In genomic region chr12:57126561-57126960, GRCh38 we compare ENCODE assay signal across 10 cellular contexts. TPM values are rescaled to one million over a fixed set of nuclear protein-coding genes. Genes with fewer than 3 reads are reported as not detected.
DNase-seq lines count a peak whose midpoint lies in the region; ATAC-seq, FAIRE-seq and TF ChIP-seq lines count a peak whose summit lies in the region.
"Had no signal": no experiment of that assay in that cellular context is flagged by ENCODE, and none has a peak within 500 bp of the region (broad histone marks: within the 10 kb centered on the region; RNA-seq: fewer than 3 reads in every experiment).

No MANE protein-coding gene starts in this region.

- no peaks in the 10 kb centered on the region for H3K9me3 ChIP-seq in WERI-Rb-1 (ENCODE audit: severe bottlenecking)
- H3K9me3 ChIP-seq in keratinocyte (ENCODE audit: control insufficient read depth, low read depth, low read length) = no peaks in the 10 kb centered on the region
- H3K9me3 ChIP-seq in stomach = no peaks in the 10 kb centered on the region

- H3K9me1 ChIP-seq in keratinocyte (ENCODE audit: control insufficient read depth, extremely low read depth, insufficient read depth, low read length) = no peaks in the 10 kb centered on the region

- H3K27me3 ChIP-seq in WERI-Rb-1 (ENCODE audit: insufficient read depth, low read depth, severe bottlenecking) (no peaks in the 10 kb centered on the region), keratinocyte (ENCODE audit: control insufficient read depth, extremely low read depth, insufficient read depth, low read length) (no peaks in the 10 kb centered on the region), stomach (peaks cover 0 to 13% (median 0%) of the 10 kb centered on the region in 3 donors)

- no peaks in the 10 kb centered on the region for H3K79me2 ChIP-seq in keratinocyte (ENCODE audit: control insufficient read depth, insufficient read depth, low read length)

- TF ChIP-seq POLR2A in stomach (IDR thresholded peaks at IDR 0.05) = no peak

- no peak overlapping the region for H3K9ac ChIP-seq in keratinocyte (ENCODE audit: control insufficient read depth, extremely low read depth, insufficient read depth, low read length)

- H3K4me3 ChIP-seq in WERI-Rb-1 (ENCODE audit: low read depth, low read length) (peak overlapping the region; percentile 66), keratinocyte (ENCODE audit: control insufficient read depth in 2 of 3, extremely low read depth in 1 of 3, insufficient read depth in 2 of 3, low read depth in 1 of 3, low read length in 3 of 3) (no peak overlapping the region), stomach (peak overlapping the region in 1 of 4 donors; percentile 80)

- H3K27ac ChIP-seq in WERI-Rb-1 = no peak overlapping the region
- H3K27ac ChIP-seq in keratinocyte (ENCODE audit: control insufficient read depth, insufficient read depth, low read length) = no peak overlapping the region
- H3K27ac ChIP-seq in stomach = peak overlapping the region in 4 of 5 donors; percentile 94 to 98 (median 96)

- H2AFZ ChIP-seq in keratinocyte (ENCODE audit: control insufficient read depth, low read length) = no peak overlapping the region

- H4K20me1 ChIP-seq in keratinocyte (ENCODE audit: control insufficient read depth, extremely low read depth, insufficient read depth, low read length) = no peaks in the 10 kb centered on the region

- ATAC-seq in GM18870 (IDR thresholded peaks at IDR 0.05; ENCODE audit: unreplicated experiment) = no peak
- ATAC-seq in HG03378 (IDR thresholded peaks at IDR 0.05; ENCODE audit: unreplicated experiment) = no peak

- no peaks in the 10 kb centered on the region for H3K36me3 ChIP-seq in WERI-Rb-1
- H3K36me3 ChIP-seq in keratinocyte (ENCODE audit: control insufficient read depth in 2 of 2, extremely low read depth in 1 of 2, insufficient read depth in 2 of 2, low read length in 2 of 2) = no peaks in the 10 kb centered on the region
- H3K36me3 ChIP-seq in stomach = no peaks in the 10 kb centered on the region

- WGBS in stomach, 5 donors = 52 to 57% (median 55%) methylated on average over 7 of the region's 7 CpGs

- dilution Hi-C loops in keratinocyte (cut with MboI; ENCODE audit: extremely low pct_ligation_motif_present, low sequenced_read_pairs) = no loop called here

- DNase-seq in NCI-H82 (lab: John Stamatoyannopoulos, UW) (peak; percentile 53), NCI-H82 treated with DMSO at 0.1 percent for 48 hours (lab: John Stamatoyannopoulos, UW; ENCODE audit: unreplicated experiment) (no peak), WERI-Rb-1 (no peak), keratinocyte (ENCODE audit: low read depth, low spot score) (no peak), stomach (no peak), HT-29 (ENCODE audit: low spot score) (no peak)

- H3K4me2 ChIP-seq in keratinocyte (ENCODE audit: control insufficient read depth, extremely low read depth, insufficient read depth, low read depth, low read length) = peak overlapping the region; percentile 93

- no peak for FAIRE-seq in keratinocyte (lab: Jason Lieb, UNC)

- intact Hi-C loops in stomach (cut with DNase I; ENCODE audit: low total_unique reads) = no loop called here

- H3K4me1 ChIP-seq in keratinocyte (ENCODE audit: control insufficient read depth, extremely low read depth, insufficient read depth, low read length) (peaks cover 16% of the 10 kb centered on the region), stomach (peaks cover 16 to 39% (median 28%) of the 10 kb centered on the region in 4 donors)

- no peak for TF ChIP-seq EP300 in stomach (IDR thresholded peaks at IDR 0.05)

- no peak for TF ChIP-seq CTCF in WERI-Rb-1 (IDR thresholded peaks at IDR 0.05; ENCODE audit: low read depth, low read length)
- TF ChIP-seq CTCF in keratinocyte (optimal IDR thresholded peaks at IDR 0.05 in 1 of 3, IDR thresholded peaks at IDR 0.05 in 1 of 3, conservative IDR thresholded peaks at IDR 0.05 in 1 of 3; ENCODE audit: extremely low read depth in 1 of 3, insufficient read depth in 2 of 3, low read length in 3 of 3) = no peak
- TF ChIP-seq CTCF in stomach (IDR thresholded peaks at IDR 0.05) = no peak

RNA-seq across cellular contexts. Expression of gene LRP1, which starts 1.7 kb away (rescaled TPM):
- polyA plus RNA-seq in keratinocyte (4.9 to 11.3 TPM (median 9.6 TPM) in 3 replicates), stomach (10 to 100 TPM; 13.5 to 25.9 (median 13.6) TPM)
- 19.2 TPM for polyA plus RNA-seq in keratinocyte (2011; ENCODE audit: low read depth)
- 2.6 and 5.7 TPM in 2 replicates for polyA plus RNA-seq in keratinocyte (2011; cell fraction: cytosol; rRNA removed)
- 62.8 and 95.2 TPM in 2 replicates for polyA plus RNA-seq in keratinocyte (2011; cell fraction: nucleus; rRNA removed)
- 13.4 and 18.9 TPM in 2 replicates for polyA plus RNA-seq in keratinocyte (2012; ENCODE audit: low replicate concordance)
- polyA minus RNA-seq in keratinocyte = 69.3 to 132 TPM (median 78.4 TPM) in 3 replicates
- polyA minus RNA-seq in keratinocyte (2011; cell fraction: cytosol; rRNA and poly(A)+ RNA removed) = 33.6 TPM
- 159 and 202 TPM in 2 replicates for polyA minus RNA-seq in keratinocyte (2011; cell fraction: nucleus; rRNA and poly(A)+ RNA removed)
- 100 to 1,000 TPM in 4 of 5 donors, 10 to 100 TPM in 1; 97.8 to 510 (median 129) TPM for total RNA-seq in stomach
- 22.8 and 25.2 TPM in 2 replicates for total RNA-seq in HT-29 (2014; rRNA removed; shearing (Covaris generic))

RNA-seq across cellular contexts. Expression of gene STAT6, which starts 15.4 kb away (rescaled TPM):
- 113 to 141 TPM (median 116 TPM) in 3 replicates for polyA plus RNA-seq in keratinocyte
- polyA plus RNA-seq in keratinocyte (2011; ENCODE audit: low read depth) = 29.3 TPM
- polyA plus RNA-seq in keratinocyte (2011; cell fraction: cytosol; rRNA removed) = 80.7 and 85.2 TPM in 2 replicates
- 370 and 420 TPM in 2 replicates for polyA plus RNA-seq in keratinocyte (2011; cell fraction: nucleus; rRNA removed)
- 84.4 and 97.5 TPM in 2 replicates for polyA plus RNA-seq in keratinocyte (2012; ENCODE audit: low replicate concordance)
- polyA minus RNA-seq in keratinocyte = 118 to 179 TPM (median 123 TPM) in 3 replicates
- 79.2 TPM for polyA minus RNA-seq in keratinocyte (2011; cell fraction: cytosol; rRNA and poly(A)+ RNA removed)
- polyA minus RNA-seq in keratinocyte (2011; cell fraction: nucleus; rRNA and poly(A)+ RNA removed) = 63.6 and 103 TPM in 2 replicates
- 100 to 1,000 TPM in 4 of 5 donors, 10 to 100 TPM in 1; 81.9 to 343 (median 209) TPM for total RNA-seq in stomach
- 100 to 1,000 TPM; 138 to 477 (median 147) TPM for polyA plus RNA-seq in stomach
- total RNA-seq in HT-29 (2014; rRNA removed; shearing (Covaris generic)) = 114 and 125 TPM in 2 replicates

RNA-seq across cellular contexts. Expression of gene LRP1-AS, which starts 20.9 kb away (rescaled TPM):
- polyA plus RNA-seq in keratinocyte (not detected in 3 replicates), stomach (not detected)
- polyA plus RNA-seq in keratinocyte (2011; ENCODE audit: low read depth) = not detected
- polyA plus RNA-seq in keratinocyte (2011; cell fraction: cytosol; rRNA removed) = not detected in 2 replicates
- polyA plus RNA-seq in keratinocyte (2011; cell fraction: nucleus; rRNA removed) = not detected in 2 replicates
- polyA plus RNA-seq in keratinocyte (2012; ENCODE audit: low replicate concordance) = not detected in 2 replicates
- polyA minus RNA-seq in keratinocyte = not detected in 3 replicates
- not detected for polyA minus RNA-seq in keratinocyte (2011; cell fraction: cytosol; rRNA and poly(A)+ RNA removed)
- not detected in 2 replicates for polyA minus RNA-seq in keratinocyte (2011; cell fraction: nucleus; rRNA and poly(A)+ RNA removed)
- not detected for total RNA-seq in stomach
- not detected in 2 replicates for total RNA-seq in HT-29 (2014; rRNA removed; shearing (Covaris generic))
- total RNA-seq: fibroblast of villous mesenchyme, omental fat pad had no signal

RNA-seq across cellular contexts. Expression of gene NAB2, which starts 37.6 kb away (rescaled TPM):
- polyA plus RNA-seq in keratinocyte = 11.4 to 32.2 TPM (median 22.0 TPM) in 3 replicates
- 10.2 TPM for polyA plus RNA-seq in keratinocyte (2011; ENCODE audit: low read depth)
- polyA plus RNA-seq in keratinocyte (2011; cell fraction: cytosol; rRNA removed) = 11.5 and 12.4 TPM in 2 replicates
- 22.0 and 23.6 TPM in 2 replicates for polyA plus RNA-seq in keratinocyte (2011; cell fraction: nucleus; rRNA removed)
- polyA plus RNA-seq in keratinocyte (2012; ENCODE audit: low replicate concordance) = 12.5 and 28.1 TPM in 2 replicates
- polyA minus RNA-seq in keratinocyte = 12.9 to 27.4 TPM (median 18.7 TPM) in 3 replicates
- polyA minus RNA-seq in keratinocyte (2011; cell fraction: cytosol; rRNA and poly(A)+ RNA removed) = 23.4 TPM
- 15.6 and 16.0 TPM in 2 replicates for polyA minus RNA-seq in keratinocyte (2011; cell fraction: nucleus; rRNA and poly(A)+ RNA removed)
- total RNA-seq in stomach = 10 to 100 TPM in 2 of 5 donors, 1 to 10 TPM in 2, not detected in 1; 1.7 to 12.1 (median 8.3) TPM
- polyA plus RNA-seq in stomach = 10 to 100 TPM; 14.1 to 16.6 (median 16.3) TPM
- 17.8 and 19.3 TPM in 2 replicates for total RNA-seq in HT-29 (2014; rRNA removed; shearing (Covaris generic))

RNA-seq across cellular contexts. Expression of gene NEMP1, which starts 48.0 kb away (rescaled TPM):
- 7.4 to 18.6 TPM (median 11.2 TPM) in 3 replicates for polyA plus RNA-seq in keratinocyte
- 1.5 TPM for polyA plus RNA-seq in keratinocyte (2011; ENCODE audit: low read depth)
- 3.0 and 5.9 TPM in 2 replicates for polyA plus RNA-seq in keratinocyte (2011; cell fraction: cytosol; rRNA removed)
- polyA plus RNA-seq in keratinocyte (2011; cell fraction: nucleus; rRNA removed) = 24.8 and 26.6 TPM in 2 replicates
- 3.7 and 5.2 TPM in 2 replicates for polyA plus RNA-seq in keratinocyte (2012; ENCODE audit: low replicate concordance)
- 7.3 to 16.4 TPM (median 10.6 TPM) in 3 replicates for polyA minus RNA-seq in keratinocyte
- polyA minus RNA-seq in keratinocyte (2011; cell fraction: cytosol; rRNA and poly(A)+ RNA removed) = 2.3 TPM
- polyA minus RNA-seq in keratinocyte (2011; cell fraction: nucleus; rRNA and poly(A)+ RNA removed) = 9.1 and 17.1 TPM in 2 replicates
- 10 to 100 TPM in 1 of 5 donors, 1 to 10 TPM in 4; 1.2 to 16.7 (median 2.7) TPM for total RNA-seq in stomach
- 1 to 10 TPM; 1.1 to 3.8 (median 2.2) TPM for polyA plus RNA-seq in stomach
- 12.5 and 13.6 TPM in 2 replicates for total RNA-seq in HT-29 (2014; rRNA removed; shearing (Covaris generic))

Comparison
In these comparisons a context has a peak if more than half of its experiments do, and no peak if none do; other contexts are left out.
1. H3K27ac ChIP-seq: peak in stomach (4 of 5); none in WERI-Rb-1 (single experiment) and keratinocyte (single experiment).